ENCODE assay signal across 21 cellular contexts in genomic region chr1:25683177-25683576, GRCh38.
"Had no signal": no experiment of that assay in that cellular context is flagged by ENCODE, and none has a peak within 500 bp of the region (broad histone marks: within the 10 kb centered on the region; RNA-seq: fewer than 3 reads in every experiment).

No MANE protein-coding gene starts in this region.

- ATAC-seq: activated CD8-positive, alpha-beta T cell treated with anti-CD3 and anti-CD28 coated beads, Interleukin-2, amount 10 ng/mL, durations not matched to agents 7 days and 5 days; left lung had no signal

- H3K27ac Mint-ChIP-seq: activated CD8-positive, alpha-beta T cell treated with anti-CD3 and anti-CD28 coated beads, Interleukin-2, amount 10 ng/mL, durations not matched to agents 7 days and 5 days; activated naive CD8-positive, alpha-beta T cell treated with anti-CD3 and anti-CD28 coated beads for 36 hours; naive B cell; neural progenitor cell had no signal

- H3K9me3 ChIP-seq: left lung, thoracic aorta, upper lobe of left lung had no signal

- H3K27ac ChIP-seq: hepatocyte, left lung, neural progenitor cell, thoracic aorta, upper lobe of left lung had no signal

- H3K4me3 ChIP-seq: hepatocyte, left lung, lung, neural progenitor cell, thoracic aorta, upper lobe of left lung had no signal

- H3K4me3 Mint-ChIP-seq: activated CD8-positive, alpha-beta T cell treated with anti-CD3 and anti-CD28 coated beads, Interleukin-2, amount 10 ng/mL, durations not matched to agents 7 days and 5 days; activated naive CD8-positive, alpha-beta T cell treated with anti-CD3 and anti-CD28 coated beads for 36 hours; naive B cell; neural progenitor cell had no signal

- H3K4me1 ChIP-seq: neural progenitor cell had no signal

- H3K9me3 Mint-ChIP-seq: activated naive CD8-positive, alpha-beta T cell treated with anti-CD3 and anti-CD28 coated beads for 36 hours; naive B cell; neural progenitor cell had no signal

- H3K4me1 Mint-ChIP-seq: naive B cell had no signal

- H3K36me3 Mint-ChIP-seq: naive B cell, neural progenitor cell had no signal

- H3K9ac ChIP-seq: neural progenitor cell had no signal

- H3K27me3 ChIP-seq: hepatocyte, left lung, neural progenitor cell, upper lobe of left lung had no signal

- DNase-seq: activated CD4-positive, alpha-beta T cell treated with anti-CD3 and anti-CD28 coated beads for 1 hour; activated CD4-positive, alpha-beta T cell treated with anti-CD3 and anti-CD28 coated beads, Interleukin-2, amount 50 U/mL, for 1 hour; activated CD8-positive, alpha-beta T cell treated with anti-CD3 and anti-CD28 coated beads, Interleukin-2, amount 10 ng/mL, durations not matched to agents 7 days and 5 days; activated naive CD4-positive, alpha-beta T cell treated with Interleukin-2 at 50 U/mL for 16 hours; activated naive CD8-positive, alpha-beta T cell treated with anti-CD3 and anti-CD28 coated beads for 36 hours; activated T-cell treated with anti-CD3 and anti-CD28 coated beads, Interleukin-2, amount 50 U/mL, for 1 hour; dermis blood vessel endothelial cell; effector memory CD4-positive, alpha-beta T cell; foreskin melanocyte; glutamatergic neuron; left lung; naive B cell; stimulated activated CD4-positive, alpha-beta T cell treated with anti-CD3 and anti-CD28 coated beads, Interleukin-4, amount 100 ng/mL, for 24 hours; stimulated activated naive CD4-positive, alpha-beta T cell treated with Interleukin-2 at 50 U/mL for 16 hours; T-helper 1 cell; T-helper 9 cell; upper lobe of left lung had no signal

- H3K36me3 ChIP-seq: left lung, neural progenitor cell, thoracic aorta, upper lobe of left lung had no signal
